Comparison of ENCODE assay signal across 21 cellular contexts in the genomic region with DNA sequence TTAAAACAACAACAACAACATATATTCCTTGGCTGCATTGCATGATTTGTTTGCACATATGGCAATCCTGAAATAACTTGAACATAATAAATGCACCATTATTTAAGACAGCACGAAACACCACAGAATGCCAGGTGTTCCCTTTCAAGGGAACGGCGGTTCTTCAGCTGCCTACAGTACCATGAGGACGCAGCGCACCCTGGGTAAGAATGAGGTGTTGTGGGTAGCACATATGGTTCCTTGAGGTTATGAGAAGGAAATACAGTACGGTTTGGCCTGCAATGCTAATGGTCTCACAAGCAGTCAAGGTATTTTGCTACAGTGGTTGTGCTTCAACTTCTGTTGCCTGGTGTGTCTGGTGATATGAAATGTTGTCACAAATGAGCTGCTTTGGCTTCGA.
A peak's percentile ranks its signal among the peaks of the same experiment; 100 is the strongest.
DNase-seq lines count a peak whose midpoint lies in the region; ATAC-seq and TF ChIP-seq lines count a peak whose summit lies in the region.
"Had no signal": no experiment of that assay in that cellular context is flagged by ENCODE, and none has a peak within 500 bp of the region (broad histone marks: within the 10 kb centered on the region; RNA-seq: fewer than 3 reads in every experiment).

No MANE protein-coding gene starts in this region.

- H2AFZ ChIP-seq in GM23338 (no peak overlapping the region), mesenchymal stem cell (ENCODE audit: low read depth, low read length) (no peak overlapping the region)

- intact Hi-C loops in MCF 10A (cut with micrococcal nuclease) = no loop called here
- intact Hi-C loops in breast epithelium (cut with DNase I; ENCODE audit: low total_unique reads) = no loop called here

- CTCF ChIA-PET in MCF 10A (lab: Yijun Ruan, JAX) = no interaction called here

- H3K9me3 Mint-ChIP-seq in MCF 10A (ENCODE audit: unreplicated experiment) = peaks cover 7% of the 10 kb centered on the region
- no peaks in the 10 kb centered on the region for H3K9me3 Mint-ChIP-seq in GM23338

- H3K9me2 ChIP-seq in GM23338 (ENCODE audit: insufficient read depth) = peaks cover 7% of the 10 kb centered on the region; the same call in 1 of the 2 replicates

- H3K27me3 ChIP-seq in breast epithelium = no peaks in the 10 kb centered on the region
- H3K27me3 ChIP-seq in GM23338 (ENCODE audit: insufficient read depth) = no peaks in the 10 kb centered on the region
- H3K27me3 ChIP-seq in mesenchymal stem cell (ENCODE audit: control insufficient read depth in 1 of 2, insufficient read depth in 1 of 2, low read length in 2 of 2) = no peaks in the 10 kb centered on the region
- H3K27me3 ChIP-seq: SJSA1 had no signal

- H3K4me1 Mint-ChIP-seq in MCF 10A (ENCODE audit: insufficient read depth, unreplicated experiment) = no peaks in the 10 kb centered on the region
- peaks cover 9% of the 10 kb centered on the region; the same call in 2 of the 3 replicates for H3K4me1 Mint-ChIP-seq in GM23338
- H3K4me1 Mint-ChIP-seq: CD4-positive, alpha-beta memory T cell had no signal

- H2BK12ac ChIP-seq in mesenchymal stem cell (ENCODE audit: low read length in 2 of 2) = no peak overlapping the region

- H3K18ac ChIP-seq in mesenchymal stem cell (ENCODE audit: low read depth in 1 of 2, low read length in 2 of 2) = no peak overlapping the region

- no peak overlapping the region for H2AK5ac ChIP-seq in mesenchymal stem cell (ENCODE audit: low read length, severe bottlenecking)

- BruUV-seq in MCF 10A (replicated peaks; lab: Mats Ljungman, UMichigan) = TSS peak; percentile 60

- no peak overlapping the region for H3K4me3 ChIP-seq in breast epithelium
- no peak overlapping the region for H3K4me3 ChIP-seq in GM23338
- no peak overlapping the region for H3K4me3 ChIP-seq in mesenchymal stem cell (ENCODE audit: insufficient read depth in 1 of 2, low read depth in 1 of 2, low read length in 2 of 2)
- H3K4me3 ChIP-seq: SJSA1 had no signal

- no peak overlapping the region for H2BK120ac ChIP-seq in mesenchymal stem cell (ENCODE audit: low read depth, low read length)

- H4K8ac ChIP-seq in mesenchymal stem cell (ENCODE audit: low read length) = no peak overlapping the region

- H3K4me1 ChIP-seq in breast epithelium (no peaks in the 10 kb centered on the region), GM23338 (ENCODE audit: insufficient read depth) (peaks cover 6% of the 10 kb centered on the region; the same call in 1 of the 2 replicates), mesenchymal stem cell (ENCODE audit: control insufficient read depth, insufficient read depth, low read depth, low read length) (no peaks in the 10 kb centered on the region)
- H3K4me1 ChIP-seq: SJSA1 had no signal

- H2BK5ac ChIP-seq in mesenchymal stem cell (ENCODE audit: low read depth, low read length, poor library complexity, severe bottlenecking) = no peak overlapping the region

- no peak overlapping the region for H3K27ac ChIP-seq in breast epithelium
- H3K27ac ChIP-seq in GM23338 (ENCODE audit: low read depth) = no peak overlapping the region
- H3K27ac ChIP-seq in mesenchymal stem cell (ENCODE audit: low read length, poor library complexity, severe bottlenecking) = no peak overlapping the region
- H3K27ac ChIP-seq: KMS-11, SJSA1 had no signal

- H3K27ac Mint-ChIP-seq in MCF 10A (ENCODE audit: low read depth, unreplicated experiment) (no peak overlapping the region), GM23338 (peak overlapping the region; percentile 69; the same call in 1 of the 2 replicates)
- H3K27ac Mint-ChIP-seq: CD4-positive, alpha-beta memory T cell had no signal

- H3K79me1 ChIP-seq in mesenchymal stem cell (replicated peaks; ENCODE audit: low read length, poor library complexity, severe bottlenecking) = no peaks in the 10 kb centered on the region

- H3K36me3 ChIP-seq in breast epithelium (no peaks in the 10 kb centered on the region), GM23338 (ENCODE audit: insufficient read depth) (no peaks in the 10 kb centered on the region), mesenchymal stem cell (ENCODE audit: control insufficient read depth in 1 of 2, insufficient read depth in 2 of 2, low read depth in 1 of 2, low read length in 2 of 2) (peaks cover 17 to 44% of the 10 kb centered on the region in 2 experiments)
- H3K36me3 ChIP-seq: SJSA1 had no signal

- H3K79me2 ChIP-seq in GM23338 (replicated peaks; ENCODE audit: insufficient read depth) = no peaks in the 10 kb centered on the region

- H3K23ac ChIP-seq in mesenchymal stem cell (ENCODE audit: low read length in 2 of 2) = no peak overlapping the region

- WGBS in mesenchymal stem cell = 92% methylated on average over 6 of the region's 7 CpGs

- no peak overlapping the region for H3K14ac ChIP-seq in mesenchymal stem cell (ENCODE audit: low read length in 2 of 2)

- H3K4me2 ChIP-seq in GM23338 = no peak overlapping the region
- no peak overlapping the region for H3K4me2 ChIP-seq in mesenchymal stem cell (ENCODE audit: low read length, poor library complexity, severe bottlenecking)
- H3K4me2 ChIP-seq: KMS-11 had no signal

- H3K4ac ChIP-seq in mesenchymal stem cell (ENCODE audit: low read depth in 1 of 2, low read length in 2 of 2) = no peak overlapping the region

- POLR2A ChIA-PET in MCF 10A (lab: Yijun Ruan, JAX) = no interaction called here

- no peak for DNase-seq in MCF 10A (ENCODE audit: unreplicated experiment)
- DNase-seq in breast epithelium (ENCODE audit: low spot score in 2 of 2) = no peak
- no peak for DNase-seq in GM23338 (ENCODE audit: low spot score)
- DNase-seq in NCI-H69 (lab: John Stamatoyannopoulos, UW) = peak; percentile 89
- no peak for DNase-seq in mesenchymal stem cell
- no peak for DNase-seq in ecto neural progenitor cell (ENCODE audit: low spot score)
- DNase-seq in activated naive CD4-positive, alpha-beta T cell treated with anti-CD3 and anti-CD28 coated beads, Interleukin-2, amount 50 U/mL, for 16 hours = no peak
- DNase-seq: C1 segment of cervical spinal cord; CD4-positive, alpha-beta memory T cell; DMS53; HCEC 1CT; NCI-H1092; NCI-H1436 treated with DMSO at 0.1 percent for 48 hours; NCI-H2029; NCI-H446 treated with DMSO at 0.1 percent for 48 hours; NCI-H526; Right ventricle myocardium superior; RPMI8226; T-helper 2 cell had no signal

- no peak for TF ChIP-seq POLR2A in breast epithelium (IDR thresholded peaks at IDR 0.05)

- H2BK15ac ChIP-seq in mesenchymal stem cell (ENCODE audit: low read depth, poor library complexity, severe bottlenecking) = no peak overlapping the region

- H3K9me3 ChIP-seq in breast epithelium = no peaks in the 10 kb centered on the region
- no peaks in the 10 kb centered on the region for H3K9me3 ChIP-seq in mesenchymal stem cell (ENCODE audit: control insufficient read depth, low read length)
- H3K9me3 ChIP-seq: SJSA1 had no signal

- TF ChIP-seq CTCF in MCF 10A (IDR thresholded peaks at IDR 0.05; ENCODE audit: unreplicated experiment) (no peak), breast epithelium (IDR thresholded peaks at IDR 0.05) (no peak), GM23338 (conservative IDR thresholded peaks at IDR 0.05; ENCODE audit: low read depth in 2 of 2) (no peak)

- H3F3A ChIP-seq in GM23338 (replicated peaks; ENCODE audit: low read depth) = no peaks in the 10 kb centered on the region

- no peak for ATAC-seq in GM23338

- H4K20me1 ChIP-seq in GM23338 (replicated peaks; ENCODE audit: insufficient read depth) = peaks cover 2% of the 10 kb centered on the region; the same call in 1 of the 2 replicates

- H3K4me3 Mint-ChIP-seq in MCF 10A (ENCODE audit: unreplicated experiment) (no peak overlapping the region), GM23338 (no peak overlapping the region)
- H3K4me3 Mint-ChIP-seq: CD4-positive, alpha-beta memory T cell had no signal

- H3K27me3 Mint-ChIP-seq in MCF 10A (ENCODE audit: insufficient read depth, unreplicated experiment) (no peaks in the 10 kb centered on the region), GM23338 (ENCODE audit: insufficient read depth, low read depth, poor library complexity) (peaks cover 7% of the 10 kb centered on the region)

- H3K36me3 Mint-ChIP-seq in MCF 10A (ENCODE audit: insufficient read depth, unreplicated experiment) = peaks cover 49% of the 10 kb centered on the region
- peaks cover 2% of the 10 kb centered on the region; the same call in 2 of the 3 replicates for H3K36me3 Mint-ChIP-seq in GM23338 (ENCODE audit: low read depth)
- H3K36me3 Mint-ChIP-seq: CD4-positive, alpha-beta memory T cell had no signal

- peak overlapping the region; percentile 25 for H4K91ac ChIP-seq in mesenchymal stem cell (ENCODE audit: low read length)

- no peak overlapping the region for H3K9ac ChIP-seq in mesenchymal stem cell (ENCODE audit: low read length)
- H3K9ac ChIP-seq: KMS-11 had no signal

TF ChIP-seq in GM23338, 12 proteins besides CTCF, POLR2A, EP300 and RAD21:
- no peak for TF ChIP-seq EZH2phosphoT487 (IDR thresholded peaks at IDR 0.05; ENCODE audit: unreplicated experiment)
- no peak for TF ChIP-seq POLR2AphosphoS5 (IDR thresholded peaks at IDR 0.05; ENCODE audit: low read depth)
- no peak for TF ChIP-seq ZNF114 (CRISPR knock-in tag; IDR thresholded peaks at IDR 0.05)
- TF ChIP-seq, protein P1, sequence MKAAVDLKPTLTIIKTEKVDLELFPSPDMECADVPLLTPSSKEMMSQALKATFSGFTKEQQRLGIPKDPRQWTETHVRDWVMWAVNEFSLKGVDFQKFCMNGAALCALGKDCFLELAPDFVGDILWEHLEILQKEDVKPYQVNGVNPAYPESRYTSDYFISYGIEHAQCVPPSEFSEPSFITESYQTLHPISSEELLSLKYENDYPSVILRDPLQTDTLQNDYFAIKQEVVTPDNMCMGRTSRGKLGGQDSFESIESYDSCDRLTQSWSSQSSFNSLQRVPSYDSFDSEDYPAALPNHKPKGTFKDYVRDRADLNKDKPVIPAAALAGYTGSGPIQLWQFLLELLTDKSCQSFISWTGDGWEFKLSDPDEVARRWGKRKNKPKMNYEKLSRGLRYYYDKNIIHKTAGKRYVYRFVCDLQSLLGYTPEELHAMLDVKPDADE (IDR thresholded peaks at IDR 0.05) = no peak
- TF ChIP-seq CREB1 (CRISPR knock-in tag; IDR thresholded peaks at IDR 0.05; ENCODE audit: low read depth) = no peak
- no peak for TF ChIP-seq NANOG (IDR thresholded peaks at IDR 0.05; ENCODE audit: borderline replicate concordance)
- TF ChIP-seq JUNB (IDR thresholded peaks at IDR 0.05; ENCODE audit: unreplicated experiment) = no peak
- no peak for TF ChIP-seq EZH2 (IDR thresholded peaks at IDR 0.05; ENCODE audit: low read depth, unreplicated experiment)
TF ChIP-seq in GM23338: peak in this region for 0.
